16 cellular contexts compared by ENCODE assay signal in the genomic region with DNA sequence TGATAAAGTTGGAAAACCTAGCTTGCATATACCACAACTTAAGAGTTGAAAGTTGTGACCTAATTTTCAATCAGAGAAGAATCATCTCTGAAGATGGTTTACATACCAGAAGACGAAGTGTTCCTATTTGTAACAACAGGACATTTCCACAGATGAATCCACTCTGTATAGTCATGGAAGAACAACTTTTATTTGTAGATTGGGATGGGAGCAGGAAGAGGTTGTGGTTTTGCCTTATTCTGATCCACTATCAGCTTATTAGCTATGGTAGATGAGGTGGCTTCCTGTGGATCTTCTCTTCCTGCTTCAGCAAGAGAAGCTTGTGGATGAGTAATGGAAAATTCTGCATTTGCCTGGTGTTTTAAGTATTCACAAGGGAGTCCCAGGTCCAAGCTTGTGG. TPM values are rescaled to one million over a fixed set of nuclear protein-coding genes. Genes with fewer than 3 reads are reported as not detected.
DNase-seq lines count a peak whose midpoint lies in the region; ATAC-seq, FAIRE-seq and TF ChIP-seq lines count a peak whose summit lies in the region.
"Had no signal": no experiment of that assay in that cellular context is flagged by ENCODE, and none has a peak within 500 bp of the region (broad histone marks: within the 10 kb centered on the region; RNA-seq: fewer than 3 reads in every experiment).

No MANE protein-coding gene starts in this region.

- WGBS in pancreas, 2 donors: 59 to 73% methylated on average over 1 of the region's 1 CpG

- no peaks in the 10 kb centered on the region for H3K9me3 ChIP-seq in pancreas
- H3K9me3 ChIP-seq: ascending aorta, tibial nerve had no signal

- H3K4me3 ChIP-seq in astrocyte of the cerebellum (ENCODE audit: low read depth, low read length) (no peak overlapping the region), kidney epithelial cell (ENCODE audit: low read depth, low read length) (no peak overlapping the region), pancreas (no peak overlapping the region)
- H3K4me3 ChIP-seq: ascending aorta, tibial nerve had no signal

- H3K27ac ChIP-seq in pancreas: no peak overlapping the region
- H3K27ac ChIP-seq: ascending aorta, C4-2B, tibial nerve had no signal

- no peak for TF ChIP-seq CTCF in AG09319 (IDR thresholded peaks at IDR 0.05; ENCODE audit: low read depth, low read length)
- no peak for TF ChIP-seq CTCF in astrocyte of the cerebellum (IDR thresholded peaks at IDR 0.05; ENCODE audit: low read depth, low read length, missing control alignments)
- no peak for TF ChIP-seq CTCF in kidney epithelial cell (IDR thresholded peaks at IDR 0.05; ENCODE audit: insufficient read depth, low read length, poor library complexity, severe bottlenecking)
- no peak for TF ChIP-seq CTCF in pancreas (IDR thresholded peaks at IDR 0.05)

- H3K36me3 ChIP-seq in kidney epithelial cell (ENCODE audit: control insufficient read depth, insufficient read depth, low read length) (no peaks in the 10 kb centered on the region), pancreas (no peaks in the 10 kb centered on the region)
- H3K36me3 ChIP-seq: ascending aorta, tibial nerve had no signal

- H3K27me3 ChIP-seq in kidney epithelial cell (ENCODE audit: control insufficient read depth, insufficient read depth, low read length) (no peaks in the 10 kb centered on the region), pancreas (no peaks in the 10 kb centered on the region)
- H3K27me3 ChIP-seq: ascending aorta had no signal

- no peaks in the 10 kb centered on the region for H3K4me1 ChIP-seq in pancreas
- H3K4me1 ChIP-seq: ascending aorta, tibial nerve had no signal

- DNase-seq in AG09319 (ENCODE audit: extremely low read depth, low read depth): peak; percentile 15
- peak; percentile 85 for DNase-seq in HT1080 (ENCODE audit: low read depth)
- peak; percentile 45 for DNase-seq in astrocyte of the cerebellum (ENCODE audit: low read depth)
- peak; percentile 4 for DNase-seq in kidney epithelial cell (ENCODE audit: low read depth)
- DNase-seq in pancreas: no peak
- no peak for DNase-seq in kidney glomerular epithelial cell (lab: John Stamatoyannopoulos, UW)
- DNase-seq: NCI-H1048; OCI-M1; stimulated activated CD8-positive, alpha-beta memory T cell treated with anti-CD3 and anti-CD28 coated beads, Interleukin-4, amount 100 ng/mL, for 48 hours; T-helper 1 cell had no signal

- intact Hi-C loops in pancreas (cut with DNase I): no loop called here

- in situ Hi-C loops in astrocyte of the cerebellum (cut with HindIII; ENCODE audit: low sequenced_read_pairs): no loop called here

- no peak for ATAC-seq in pancreas
- ATAC-seq in HG03045 (IDR thresholded peaks at IDR 0.05; ENCODE audit: unreplicated experiment): no peak
- ATAC-seq in GM18868 (IDR thresholded peaks at IDR 0.05; ENCODE audit: unreplicated experiment): no peak

- FAIRE-seq in pancreas (lab: Jason Lieb, UNC): no peak

RNA-seq across cellular contexts. Expression of a gene that starts 18.6 kb away (rescaled TPM):
- total RNA-seq in HT1080 (2014; rRNA removed; shearing (Covaris generic)): not detected in 2 replicates
- polyA plus RNA-seq in HT1080 (2015; cell fraction: cytosol; rRNA removed): not detected in 2 replicates
- not detected in 2 replicates for polyA plus RNA-seq in HT1080 (2015; cell fraction: nucleus; rRNA removed)
- not detected in 2 replicates for total RNA-seq in kidney epithelial cell
- not detected for total RNA-seq in pancreas
- not detected for polyA plus RNA-seq in pancreas
- total RNA-seq: pulmonary artery endothelial cell had no signal

RNA-seq across cellular contexts. Expression of a gene that starts 27.9 kb away (rescaled TPM):
- total RNA-seq in HT1080 (2014; rRNA removed; shearing (Covaris generic)): not detected in 2 replicates
- polyA plus RNA-seq in HT1080 (2015; cell fraction: cytosol; rRNA removed): not detected in 2 replicates
- polyA plus RNA-seq in HT1080 (2015; cell fraction: nucleus; rRNA removed): not detected in 2 replicates
- total RNA-seq in kidney epithelial cell (not detected in 2 replicates), pancreas (not detected)
- not detected for polyA plus RNA-seq in pancreas
- total RNA-seq: pulmonary artery endothelial cell, tibial nerve had no signal

Comparison
In these comparisons a context has a peak if more than half of its experiments do, and no peak if none do; other contexts are left out.
1. DNase-seq: peak in AG09319 (single experiment), HT1080 (single experiment), astrocyte of the cerebellum (single experiment) and kidney epithelial cell (single experiment); none in pancreas (0 of 6) and kidney glomerular epithelial cell (single experiment).